In genomic region chr4:70705856-70706461, GRCh38 we compare ENCODE assay signal across 8 cellular contexts. TPM values are rescaled to one million over a fixed set of nuclear protein-coding genes. Genes with fewer than 3 reads are reported as not detected.
DNase-seq lines count a peak whose midpoint lies in the region; ATAC-seq lines count a peak whose summit lies in the region.

No MANE protein-coding gene starts in this region.

- H3K9me3 ChIP-seq in T-helper 17 cell (ENCODE audit: control insufficient read depth, low read length, poor library complexity, severe bottlenecking): no peaks in the 10 kb centered on the region

- H3K36me3 ChIP-seq in rectal smooth muscle tissue (ENCODE audit: control insufficient read depth, insufficient read depth, low read length): no peaks in the 10 kb centered on the region

- DNase-seq in Right ventricle myocardium inferior (ENCODE audit: missing footprints) (no peak), cardiac septum (ENCODE audit: low spot score) (no peak), T-helper 17 cell (no peak), Right ventricle myocardium superior (no peak), NCI-H1436 (lab: John Stamatoyannopoulos, UW) (no peak), SK-N-DZ (ENCODE audit: low spot score) (no peak)
- no peak for DNase-seq in stimulated activated CD4-positive, alpha-beta T cell treated with anti-CD3 and anti-CD28 coated beads, Interleukin-2, amount 100 ng/mL, for 24 hours

- intact Hi-C loops in Right ventricle myocardium inferior (cut with DNase I): loop anchor here (5.0 kb wide), 2 partner anchors 131 to 286 kb away; partner anchors contain the start of genes DCK and GRSF1
- intact Hi-C loops in cardiac septum (cut with DNase I): loop anchor here (2.0 kb wide), 2 partner anchors 133 to 197 kb away; partner anchors contain the start of genes GRSF1 and MOB1B
- intact Hi-C loops in Right ventricle myocardium superior (cut with DNase I): loop anchor here (2.0 kb wide), 1 partner anchor 17 kb away; the partner anchor contains the start of gene UTP3

- H3K4me3 Mint-ChIP-seq in T-helper 17 cell: peak overlapping the region; percentile 94

- H3K9ac ChIP-seq in rectal smooth muscle tissue (ENCODE audit: low read length): peak overlapping the region; percentile 42

- peak; percentile 9 for ATAC-seq in Right ventricle myocardium inferior
- ATAC-seq in T-helper 17 cell: no peak
- peak; percentile 15 for ATAC-seq in Right ventricle myocardium superior (ENCODE audit: poor library complexity)

- peaks cover 15% of the 10 kb centered on the region for H3K4me1 ChIP-seq in rectal smooth muscle tissue (ENCODE audit: control insufficient read depth, insufficient read depth, low read length)

- peak overlapping the region; percentile 89 for H3K27ac ChIP-seq in rectal smooth muscle tissue (ENCODE audit: low read depth, low read length)

- H3K27me3 Mint-ChIP-seq in T-helper 17 cell: no peaks in the 10 kb centered on the region

- H3K4me3 ChIP-seq in rectal smooth muscle tissue (ENCODE audit: low read length): peak overlapping the region; percentile 62

- H3K27me3 ChIP-seq in rectal smooth muscle tissue (ENCODE audit: control insufficient read depth, insufficient read depth, low read length): no peaks in the 10 kb centered on the region

- H3K36me3 Mint-ChIP-seq in T-helper 17 cell (ENCODE audit: low read depth): no peaks in the 10 kb centered on the region

- H3K27ac Mint-ChIP-seq in T-helper 17 cell: peak overlapping the region; percentile 94

- H3K4me1 Mint-ChIP-seq in T-helper 17 cell: peaks cover 20% of the 10 kb centered on the region

RNA-seq across cellular contexts. Expression of gene RUFY3, which starts 15.8 kb away (rescaled TPM):
- total RNA-seq in Right ventricle myocardium inferior (23.0 TPM), cardiac septum (26.1 TPM), T-helper 17 cell (10 to 100 TPM; 32.8 to 33.0 TPM), Right ventricle myocardium superior (19.4 TPM)
- 84.5 and 89.6 TPM in 2 replicates for polyA plus RNA-seq in SK-N-DZ (2014; cell fraction: cytosol; rRNA removed)
- 109 and 112 TPM in 2 replicates for polyA plus RNA-seq in SK-N-DZ (2014; cell fraction: nucleus; rRNA removed)

RNA-seq across cellular contexts. Expression of gene UTP3, which starts 17.6 kb away (rescaled TPM):
- 14.8 TPM for total RNA-seq in Right ventricle myocardium inferior
- total RNA-seq in cardiac septum: 22.8 TPM
- total RNA-seq in T-helper 17 cell: 10 to 100 TPM; 16.8 to 18.1 TPM
- total RNA-seq in Right ventricle myocardium superior: 15.0 TPM
- polyA plus RNA-seq in SK-N-DZ (2014; cell fraction: cytosol; rRNA removed): 9.2 and 10.1 TPM in 2 replicates
- 5.3 and 6.9 TPM in 2 replicates for polyA plus RNA-seq in SK-N-DZ (2014; cell fraction: nucleus; rRNA removed)

RNA-seq across cellular contexts. Expression of gene JCHAIN, which starts 39.7 kb away (rescaled TPM):
- total RNA-seq in Right ventricle myocardium inferior (6.5 TPM), cardiac septum (1.5 TPM), T-helper 17 cell (1 to 10 TPM in 1 of 2 donors, not detected in 1; 2.8 TPM), Right ventricle myocardium superior (4.4 TPM)
- polyA plus RNA-seq in SK-N-DZ (2014; cell fraction: cytosol; rRNA removed): not detected in 2 replicates
- not detected in 2 replicates for polyA plus RNA-seq in SK-N-DZ (2014; cell fraction: nucleus; rRNA removed)
